21 cellular contexts compared by ENCODE assay signal in the genomic region with DNA sequence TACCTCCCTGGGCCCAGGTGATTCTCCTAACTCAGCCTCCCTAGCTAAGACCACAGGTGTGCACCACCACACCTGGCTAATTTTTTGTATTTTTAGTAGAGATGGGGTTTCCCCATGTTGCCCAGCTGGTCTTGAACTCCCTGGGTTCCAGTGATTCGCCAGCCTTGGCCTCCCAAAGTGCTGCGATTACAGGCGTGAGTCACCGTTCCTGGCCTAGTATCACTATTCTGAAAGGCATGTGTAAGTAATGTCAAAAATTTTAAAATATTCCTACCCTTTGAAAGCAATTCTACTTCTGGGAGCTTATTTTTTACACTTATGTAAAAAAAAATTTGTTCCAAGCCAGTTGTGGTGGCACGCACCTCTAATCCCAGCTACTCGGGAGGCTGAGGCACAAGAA. TPM values are rescaled to one million over a fixed set of nuclear protein-coding genes. Genes with fewer than 3 reads are reported as not detected.
DNase-seq lines count a peak whose midpoint lies in the region; FAIRE-seq and TF ChIP-seq lines count a peak whose summit lies in the region.
"Had no signal": no experiment of that assay in that cellular context is flagged by ENCODE, and none has a peak within 500 bp of the region (broad histone marks: within the 10 kb centered on the region; RNA-seq: fewer than 3 reads in every experiment).

No MANE protein-coding gene starts in this region.

- H3T11ph ChIP-seq in H9 (ENCODE audit: low read length), result no peak overlapping the region

- no peak for FAIRE-seq in astrocyte (lab: Jason Lieb, UNC)
- FAIRE-seq: endometrium, GM12878 had no signal

- no peak overlapping the region for H3K23ac ChIP-seq in H9 (ENCODE audit: insufficient read length, low read depth, low read length)

- H2BK12ac ChIP-seq in H9 (ENCODE audit: insufficient read length, low read depth, low read length), result no peak overlapping the region

- H3K36me3 Mint-ChIP-seq in H9 (ENCODE audit: insufficient read depth in 1 of 3, low read depth in 3 of 3) (no peaks in the 10 kb centered on the region; a peak in 1 of 7 replicates), astrocyte (ENCODE audit: low read depth, unreplicated experiment) (peaks cover 1% of the 10 kb centered on the region), endothelial cell (ENCODE audit: low read depth, unreplicated experiment) (no peaks in the 10 kb centered on the region)
- H3K36me3 Mint-ChIP-seq: activated naive CD8-positive, alpha-beta T cell; brain had no signal

- no peaks in the 10 kb centered on the region for H3K79me1 ChIP-seq in H9 (ENCODE audit: insufficient read depth, low read depth, low read length, poor library complexity, severe bottlenecking)

- H3K4me2 ChIP-seq in H9 (ENCODE audit: insufficient read depth, insufficient read length, low read length) (no peak overlapping the region), astrocyte (ENCODE audit: low read length) (no peak overlapping the region)

- H4K20me1 ChIP-seq in H9 (ENCODE audit: control insufficient read depth, insufficient read depth, insufficient read length), result no peaks in the 10 kb centered on the region
- no peaks in the 10 kb centered on the region for H4K20me1 ChIP-seq in astrocyte (ENCODE audit: insufficient read depth, low read length)

- H3K4me1 Mint-ChIP-seq in H9 (peaks cover 29 to 34% of the 10 kb centered on the region in 2 experiments), astrocyte (ENCODE audit: low read depth, unreplicated experiment) (no peaks in the 10 kb centered on the region), endothelial cell (ENCODE audit: unreplicated experiment) (peaks cover 12% of the 10 kb centered on the region)

- H3K27me3 ChIP-seq in H9 (ENCODE audit: insufficient read depth, low read length), result no peaks in the 10 kb centered on the region
- H3K27me3 ChIP-seq in astrocyte (ENCODE audit: insufficient read depth, low read length), result peaks cover 2% of the 10 kb centered on the region
- H3K27me3 ChIP-seq: sigmoid colon, vagina had no signal

- no peak overlapping the region for H3K4me3 ChIP-seq in astrocyte (ENCODE audit: insufficient read depth, low read depth, low read length)
- H3K4me3 ChIP-seq: GM12878, sigmoid colon, vagina had no signal

- H3K79me2 ChIP-seq in H9 (ENCODE audit: insufficient read depth, low read length) (no peaks in the 10 kb centered on the region), astrocyte (ENCODE audit: insufficient read depth, low read length) (no peaks in the 10 kb centered on the region)

- no peak overlapping the region for H3K4me3 Mint-ChIP-seq in H9
- H3K4me3 Mint-ChIP-seq in astrocyte (ENCODE audit: unreplicated experiment), result no peak overlapping the region
- H3K4me3 Mint-ChIP-seq in endothelial cell (ENCODE audit: unreplicated experiment), result no peak overlapping the region
- H3K4me3 Mint-ChIP-seq: activated naive CD8-positive, alpha-beta T cell; brain had no signal

- no peak overlapping the region for H3K4ac ChIP-seq in H9 (ENCODE audit: low read depth, low read length)

- no peak overlapping the region for H2AK5ac ChIP-seq in H9 (ENCODE audit: insufficient read length, low read length)

- H2BK120ac ChIP-seq in H9 (ENCODE audit: low read depth, low read length, poor library complexity, severe bottlenecking), result no peak overlapping the region

- H3K27ac Mint-ChIP-seq in H9 (peak overlapping the region in 2 of 3 experiments; percentile 18 to 84; a peak in 2 of 7 replicates), astrocyte (ENCODE audit: unreplicated experiment) (no peak overlapping the region), endothelial cell (ENCODE audit: unreplicated experiment) (no peak overlapping the region)
- H3K27ac Mint-ChIP-seq: activated naive CD8-positive, alpha-beta T cell had no signal

- no peak overlapping the region for H3K14ac ChIP-seq in H9 (ENCODE audit: insufficient read depth, low read length)

- no peak overlapping the region for H2BK20ac ChIP-seq in H9 (ENCODE audit: low read depth, low read length, poor library complexity, severe bottlenecking)

- H3K9ac ChIP-seq in H9 (ENCODE audit: extremely low read depth, insufficient read length, low read length) (no peak overlapping the region), astrocyte (ENCODE audit: low read length) (no peak overlapping the region)

- peaks cover 2% of the 10 kb centered on the region for H3K4me1 ChIP-seq in H9 (ENCODE audit: insufficient read depth, low read length)
- no peaks in the 10 kb centered on the region for H3K4me1 ChIP-seq in astrocyte (ENCODE audit: insufficient read depth, low read length)
- H3K4me1 ChIP-seq: sigmoid colon, vagina had no signal

- H2BK15ac ChIP-seq in H9 (ENCODE audit: low read depth, low read length), result no peak overlapping the region

- no peak overlapping the region for H4K91ac ChIP-seq in H9 (ENCODE audit: insufficient read length, low read depth, low read length)

- no peak overlapping the region for H4K5ac ChIP-seq in H9 (ENCODE audit: insufficient read length, low read depth, low read length)

- no CpG with 5 or more reads among the region's 6 CpGs for WGBS in H9 (ENCODE audit: extremely low coverage, insufficient read length, low lambda C conversion rate)

- H2AFZ ChIP-seq in H9 (ENCODE audit: low read length) (no peak overlapping the region), astrocyte (ENCODE audit: low read depth, low read length) (no peak overlapping the region)

- H3K27ac ChIP-seq in H9 (ENCODE audit: insufficient read length, low read depth, low read length), result no peak overlapping the region
- no peak overlapping the region for H3K27ac ChIP-seq in astrocyte (ENCODE audit: low read depth, low read length)
- H3K27ac ChIP-seq: sigmoid colon, vagina had no signal

- H3K18ac ChIP-seq in H9 (ENCODE audit: insufficient read length, low read depth, low read length), result no peak overlapping the region

- no peak overlapping the region for H2BK5ac ChIP-seq in H9 (ENCODE audit: insufficient read length, low read length)

- H4K8ac ChIP-seq in H9 (replicated peaks; ENCODE audit: insufficient read length, low read depth, low read length), result no peak overlapping the region

- H3K9me3 Mint-ChIP-seq in H9 (no peaks in the 10 kb centered on the region), astrocyte (ENCODE audit: unreplicated experiment) (no peaks in the 10 kb centered on the region), endothelial cell (ENCODE audit: unreplicated experiment) (no peaks in the 10 kb centered on the region)

- peak; percentile 18 for DNase-seq in A172 (ENCODE audit: low spot score)
- no peak for DNase-seq in H9
- DNase-seq in astrocyte (ENCODE audit: low read depth), result peak; percentile 12
- DNase-seq in glomerular visceral epithelial cell (ENCODE audit: extremely low spot score), result peak; percentile 8
- DNase-seq in globus pallidus (ENCODE audit: low spot score), result no peak
- no peak for DNase-seq in OCI-M2 (lab: John Stamatoyannopoulos, UW; ENCODE audit: unreplicated experiment)
- no peak for DNase-seq in endothelial cell (ENCODE audit: low spot score)
- no peak for DNase-seq in ureter (ENCODE audit: low spot score)
- DNase-seq: ACHN; activated CD4-positive, CD25-positive, alpha-beta regulatory T cell; activated CD8-positive, alpha-beta memory T cell treated with anti-CD3 and anti-CD28 coated beads for 24 hours; Kasumi-1; NCI-H1105; NCI-H524; occipital lobe; sigmoid colon had no signal

- H3K9me3 ChIP-seq in H9 (ENCODE audit: control insufficient read depth, low read depth, low read length) (no peaks in the 10 kb centered on the region), astrocyte (ENCODE audit: insufficient read depth, low read depth, low read length) (no peaks in the 10 kb centered on the region)
- H3K9me3 ChIP-seq: sigmoid colon, vagina had no signal

- no peak overlapping the region for H3K56ac ChIP-seq in H9 (ENCODE audit: insufficient read length, low read depth, low read length)

- H3K27me3 Mint-ChIP-seq in H9 (ENCODE audit: low read depth), result peaks cover 4% of the 10 kb centered on the region
- H3K27me3 Mint-ChIP-seq in astrocyte (ENCODE audit: low read depth, unreplicated experiment), result peaks cover 3% of the 10 kb centered on the region
- no peaks in the 10 kb centered on the region for H3K27me3 Mint-ChIP-seq in endothelial cell (ENCODE audit: unreplicated experiment)
- H3K27me3 Mint-ChIP-seq: activated naive CD8-positive, alpha-beta T cell had no signal

- no peak for TF ChIP-seq CTCF in H9 (conservative IDR thresholded peaks at IDR 0.05)
- TF ChIP-seq CTCF in astrocyte (IDR thresholded peaks at IDR 0.05; ENCODE audit: insufficient read depth, low read depth, low read length), result no peak
- no peak for TF ChIP-seq CTCF in endothelial cell (IDR thresholded peaks at IDR 0.05; ENCODE audit: unreplicated experiment)

- H3K23me2 ChIP-seq in H9 (ENCODE audit: insufficient read length, low read depth, low read length, poor library complexity, severe bottlenecking), result no peaks in the 10 kb centered on the region

- H3K36me3 ChIP-seq in astrocyte (ENCODE audit: insufficient read depth, low read length), result no peaks in the 10 kb centered on the region
- H3K36me3 ChIP-seq: sigmoid colon, vagina had no signal

RNA-seq across cellular contexts. Expression of gene TLE1, which starts 27.1 kb away (rescaled TPM):
- 10.4 and 12.1 TPM in 2 replicates for total RNA-seq in A172 (2014; rRNA removed; shearing (Covaris generic))
- 75.1 and 79.3 TPM in 2 replicates for total RNA-seq in H9 (2021)
- 23.6 and 29.6 TPM in 2 replicates for total RNA-seq in astrocyte
- total RNA-seq in endothelial cell (ENCODE audit: unreplicated experiment), result 79.4 TPM
- 74.0 TPM for total RNA-seq in ureter

Comparison
In these comparisons a context has a peak if more than half of its experiments do, and no peak if none do; other contexts are left out.
1. DNase-seq: peak in A172 (single experiment), astrocyte (single experiment) and glomerular visceral epithelial cell (single experiment); none in H9 (single experiment), globus pallidus (single experiment), OCI-M2 (single experiment), endothelial cell (single experiment) and ureter (single experiment).
2. H3K27ac Mint-ChIP-seq: peak in H9 (2 of 3); none in astrocyte (single experiment) and endothelial cell (single experiment).